ENCODE assay signal across 26 cellular contexts in genomic region chr2:139622691-139623090, GRCh38.
"Had no signal": no experiment of that assay in that cellular context is flagged by ENCODE, and none has a peak within 500 bp of the region (broad histone marks: within the 10 kb centered on the region; RNA-seq: fewer than 3 reads in every experiment).

No MANE protein-coding gene starts in this region.

- H3K4me1 ChIP-seq: right lobe of liver, testis, transverse colon had no signal

- H3K4me3 ChIP-seq: right lobe of liver, skin epidermis, testis, transverse colon had no signal

- H3K27me3 ChIP-seq: right lobe of liver, testis, transverse colon had no signal

- ATAC-seq: esophagus mucosa; natural killer cell; right lobe of liver; stimulated activated naive CD8-positive, alpha-beta T cell treated with anti-CD3 and anti-CD28 coated beads, Interleukin-15, Interleukin-2, amounts not matched to agents 100 U/mL and 50 U/mL, for 24 hours had no signal

- H3K36me3 ChIP-seq: right lobe of liver, transverse colon had no signal

- DNase-seq: activated CD4-positive, alpha-beta memory T cell treated with anti-CD3 and anti-CD28 coated beads for 36 hours; activated CD4-positive, alpha-beta T cell treated with anti-CD3 and anti-CD28 coated beads, Interleukin-2, amount 10 ng/mL, durations not matched to agents 24 days and 14 days; activated CD4-positive, CD25-positive, alpha-beta regulatory T cell treated with anti-CD3 and anti-CD28 coated beads, Interleukin-2, amount 50 U/mL, for 72 hours; activated CD8-positive, alpha-beta memory T cell treated with anti-CD3 and anti-CD28 coated beads, Interleukin-2, amount 50 U/mL, for 4 hours; activated effector memory CD4-positive, alpha-beta T cell treated with anti-CD3 and anti-CD28 coated beads, Interleukin-2, amount 50 U/mL, for 16 hours; activated naive CD4-positive, alpha-beta T cell treated with anti-CD3 and anti-CD28 coated beads, Interleukin-2, amount 10 ng/mL, durations not matched to agents 7 days and 5 days; activated naive CD8-positive, alpha-beta T cell treated with anti-CD3 and anti-CD28 coated beads, Interleukin-2, amount 10 ng/mL, durations not matched to agents 7 days and 5 days; activated T-cell treated with anti-CD3 and anti-CD28 coated beads, Interleukin-2, amount 50 U/mL, for 1 hour; amniotic stem cell; endodermal cell; foreskin fibroblast; head of caudate nucleus; hippocampal formation; immature natural killer cell; kidney; midbrain; natural killer cell; right lobe of liver; stimulated activated CD4-positive, alpha-beta T cell treated with anti-CD3 and anti-CD28 coated beads, Interleukin-12 subunit alpha, Interleukin-12 subunit beta, amount 100 ng/mL, for 4 hours; stimulated activated CD4-positive, alpha-beta T cell treated with anti-CD3 and anti-CD28 coated beads, Interleukin-4, amount 100 ng/mL, for 1 hour; stimulated activated naive CD8-positive, alpha-beta T cell treated with anti-CD3 and anti-CD28 coated beads, Interleukin-15, Interleukin-2, amounts not matched to agents 100 U/mL and 50 U/mL, for 24 hours; T1000; testis; transverse colon had no signal

- H3K9me3 ChIP-seq: right lobe of liver, testis had no signal

- H3K27ac ChIP-seq: right lobe of liver, skin epidermis, testis, transverse colon had no signal
